Comparison of ENCODE assay signal across 29 cellular contexts in the genomic region with DNA sequence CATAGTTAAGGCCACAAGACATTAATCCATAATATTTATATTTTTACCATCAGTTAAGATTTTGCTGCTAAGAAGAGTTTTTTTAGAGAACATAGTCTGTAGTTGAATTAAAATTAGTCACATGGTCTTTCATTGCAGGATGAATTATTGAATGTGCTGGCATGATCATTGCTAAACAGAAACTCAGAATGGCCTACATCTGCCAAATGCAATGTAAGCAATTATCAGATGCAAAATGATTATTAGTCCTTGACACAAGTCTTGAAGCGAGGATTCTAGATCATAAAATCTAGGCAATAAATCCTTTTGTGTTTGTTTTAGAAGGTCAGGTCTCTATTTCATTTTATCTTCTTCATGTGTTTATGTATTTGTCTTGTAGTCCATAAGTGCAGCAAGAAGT.
"Had no signal": no experiment of that assay in that cellular context is flagged by ENCODE, and none has a peak within 500 bp of the region (broad histone marks: within the 10 kb centered on the region; RNA-seq: fewer than 3 reads in every experiment).

No MANE protein-coding gene starts in this region.

- H3K9me3 ChIP-seq: body of pancreas, colonic mucosa, esophagus squamous epithelium, prostate gland, right atrium auricular region, stomach had no signal

- ATAC-seq: activated CD8-positive, alpha-beta T cell treated with anti-CD3 and anti-CD28 coated beads for 36 hours; activated T-helper 17 cell treated with anti-CD3 and anti-CD28 coated beads, Interleukin-2, amount 50 U/mL, for 72 hours; body of pancreas; foreskin keratinocyte; left colon; SK-N-SH treated with all-trans-retinoic acid at 6 μM for 48 hours; stimulated activated effector memory CD8-positive, alpha-beta T cell treated with anti-CD3 and anti-CD28 coated beads, Interleukin-12 subunit alpha, Interleukin-12 subunit beta, amount 100 ng/mL, for 72 hours had no signal

- H3K27me3 ChIP-seq: body of pancreas, colonic mucosa, esophagus squamous epithelium, foreskin keratinocyte, right atrium auricular region, stomach had no signal

- FAIRE-seq: islet of Langerhans had no signal

- H3K27ac ChIP-seq: body of pancreas, colonic mucosa, foreskin keratinocyte, prostate gland, right atrium auricular region had no signal

- H3K4me3 ChIP-seq: body of pancreas, colonic mucosa, esophagus squamous epithelium, lung, prostate gland, right atrium auricular region, skin epidermis, stomach had no signal

- H3K36me3 ChIP-seq: colonic mucosa, esophagus squamous epithelium, prostate gland, right atrium auricular region, stomach had no signal

- H3K4me1 Mint-ChIP-seq: activated CD4-positive, alpha-beta T cell treated with anti-CD3 and anti-CD28 coated beads, Interleukin-2, amount 10 ng/mL, durations not matched to agents 24 days and 14 days; activated naive CD8-positive, alpha-beta T cell treated with anti-CD3 and anti-CD28 coated beads for 36 hours; stimulated activated effector memory CD8-positive, alpha-beta T cell treated with anti-CD3 and anti-CD28 coated beads, Interleukin-12 subunit alpha, Interleukin-12 subunit beta, amount 100 ng/mL, for 72 hours had no signal

- H3K9me3 Mint-ChIP-seq: activated CD4-positive, alpha-beta T cell treated with anti-CD3 and anti-CD28 coated beads, Interleukin-2, amount 10 ng/mL, durations not matched to agents 24 days and 14 days; activated CD8-positive, alpha-beta T cell treated with anti-CD3 and anti-CD28 coated beads for 36 hours; activated naive CD8-positive, alpha-beta T cell treated with anti-CD3 and anti-CD28 coated beads for 36 hours; activated T-helper 17 cell treated with anti-CD3 and anti-CD28 coated beads, Interleukin-2, amount 50 U/mL, for 72 hours; stimulated activated effector memory CD8-positive, alpha-beta T cell treated with anti-CD3 and anti-CD28 coated beads, Interleukin-12 subunit alpha, Interleukin-12 subunit beta, amount 100 ng/mL, for 72 hours had no signal

- DNase-seq: activated CD4-positive, alpha-beta T cell treated with anti-CD3 and anti-CD28 coated beads, Interleukin-2, amount 10 ng/mL, durations not matched to agents 24 days and 14 days; activated CD4-positive, CD25-positive, alpha-beta regulatory T cell; activated CD8-positive, alpha-beta T cell treated with anti-CD3 and anti-CD28 coated beads for 36 hours; activated naive CD4-positive, alpha-beta T cell; activated naive CD8-positive, alpha-beta T cell treated with anti-CD3 and anti-CD28 coated beads for 36 hours; activated T-cell treated with anti-CD3 and anti-CD28 coated beads, Interleukin-2, amount 50 U/mL, for 1 hour; amygdala; body of pancreas; caudate nucleus; colonic mucosa; esophagus squamous epithelium; foreskin keratinocyte; hippocampal formation; left colon; midbrain; stimulated activated CD4-positive, alpha-beta T cell treated with anti-CD3 and anti-CD28 coated beads, Interleukin-4, amount 100 ng/mL, for 24 hours; stomach; T-helper 1 cell; T-helper 9 cell had no signal

- H3K27ac Mint-ChIP-seq: activated CD4-positive, alpha-beta T cell treated with anti-CD3 and anti-CD28 coated beads, Interleukin-2, amount 10 ng/mL, durations not matched to agents 24 days and 14 days; activated CD8-positive, alpha-beta T cell treated with anti-CD3 and anti-CD28 coated beads for 36 hours; activated naive CD8-positive, alpha-beta T cell treated with anti-CD3 and anti-CD28 coated beads for 36 hours; activated T-helper 17 cell treated with anti-CD3 and anti-CD28 coated beads, Interleukin-2, amount 50 U/mL, for 72 hours; stimulated activated effector memory CD8-positive, alpha-beta T cell treated with anti-CD3 and anti-CD28 coated beads, Interleukin-12 subunit alpha, Interleukin-12 subunit beta, amount 100 ng/mL, for 72 hours had no signal

- H3K27me3 Mint-ChIP-seq: activated CD4-positive, alpha-beta T cell treated with anti-CD3 and anti-CD28 coated beads, Interleukin-2, amount 10 ng/mL, durations not matched to agents 24 days and 14 days; activated CD8-positive, alpha-beta T cell treated with anti-CD3 and anti-CD28 coated beads for 36 hours; activated naive CD8-positive, alpha-beta T cell treated with anti-CD3 and anti-CD28 coated beads for 36 hours; type B pancreatic cell had no signal

- H3K36me3 Mint-ChIP-seq: activated naive CD8-positive, alpha-beta T cell treated with anti-CD3 and anti-CD28 coated beads for 36 hours; stimulated activated effector memory CD8-positive, alpha-beta T cell treated with anti-CD3 and anti-CD28 coated beads, Interleukin-12 subunit alpha, Interleukin-12 subunit beta, amount 100 ng/mL, for 72 hours; type B pancreatic cell had no signal

- H3K4me3 Mint-ChIP-seq: activated CD4-positive, alpha-beta T cell treated with anti-CD3 and anti-CD28 coated beads, Interleukin-2, amount 10 ng/mL, durations not matched to agents 24 days and 14 days; activated CD8-positive, alpha-beta T cell treated with anti-CD3 and anti-CD28 coated beads for 36 hours; activated naive CD8-positive, alpha-beta T cell treated with anti-CD3 and anti-CD28 coated beads for 36 hours; activated T-helper 17 cell treated with anti-CD3 and anti-CD28 coated beads, Interleukin-2, amount 50 U/mL, for 72 hours; neural crest cell; stimulated activated effector memory CD8-positive, alpha-beta T cell treated with anti-CD3 and anti-CD28 coated beads, Interleukin-12 subunit alpha, Interleukin-12 subunit beta, amount 100 ng/mL, for 72 hours; type B pancreatic cell had no signal
